11 cellular contexts compared by ENCODE assay signal in the genomic region with DNA sequence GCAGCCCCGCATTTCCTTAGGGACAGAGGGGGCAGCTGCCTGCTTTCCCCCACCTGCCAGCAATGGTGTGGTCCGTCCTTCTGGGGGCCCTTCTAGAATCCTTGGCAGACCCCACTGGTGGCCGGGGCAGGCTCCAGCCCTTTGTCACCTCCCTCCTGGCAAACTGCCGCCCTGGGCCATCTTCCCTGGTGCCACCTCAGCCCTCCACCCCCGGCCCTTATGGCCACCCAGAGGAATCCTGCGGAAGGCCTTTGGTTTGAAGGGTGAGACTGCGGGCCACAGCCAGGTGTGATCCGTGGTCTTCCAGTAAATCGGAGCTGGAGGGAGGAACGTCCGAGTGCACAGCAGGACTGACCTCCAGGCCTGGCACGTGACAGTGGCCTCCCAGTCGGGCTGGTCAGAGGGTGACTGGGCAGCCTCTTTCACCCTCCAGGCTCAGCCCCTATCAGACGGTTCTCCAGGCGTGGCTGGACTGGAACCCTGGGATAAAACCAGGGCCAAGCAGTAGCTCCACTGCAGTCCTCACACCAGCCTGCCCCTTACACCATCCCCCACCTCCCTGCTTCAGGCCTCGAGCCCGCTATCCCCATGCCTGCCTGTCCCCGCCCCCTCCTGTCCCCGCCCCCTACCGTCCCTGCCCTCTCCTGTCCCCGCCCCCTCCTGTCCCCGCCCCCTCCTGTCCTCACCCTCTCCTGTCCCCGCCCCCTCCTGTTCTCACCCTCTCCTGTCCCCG. TPM values are rescaled to one million over a fixed set of nuclear protein-coding genes. Genes with fewer than 3 reads are reported as not detected.
DNase-seq lines count a peak whose midpoint lies in the region; ATAC-seq and TF ChIP-seq lines count a peak whose summit lies in the region.
"Had no signal": no experiment of that assay in that cellular context is flagged by ENCODE, and none has a peak within 500 bp of the region (broad histone marks: within the 10 kb centered on the region; RNA-seq: fewer than 3 reads in every experiment).

No MANE protein-coding gene starts in this region.

- TF ChIP-seq CTCF in NB4 (IDR thresholded peaks at IDR 0.05; ENCODE audit: low read depth, low read length) (no peak), nephron progenitor cell (IDR thresholded peaks at IDR 0.05) (no peak), CD14-positive monocyte (IDR thresholded peaks at IDR 0.05) (no peak), progenitor cell of endocrine pancreas (IDR thresholded peaks at IDR 0.05; ENCODE audit: unreplicated experiment) (no peak)

- H3K4me1 ChIP-seq in effector memory CD4-positive, alpha-beta T cell (ENCODE audit: control insufficient read depth, insufficient read depth, low read length, poor library complexity, severe bottlenecking): peaks cover 67% of the 10 kb centered on the region
- H3K4me1 ChIP-seq: HAP-1 had no signal

- H3K27ac Mint-ChIP-seq in activated T-cell treated with anti-CD3 and anti-CD28 coated beads, Interleukin-2, amount 50 U/mL, for 24 hours: peak overlapping the region; percentile 34
- H3K27ac Mint-ChIP-seq in nephron progenitor cell (peak overlapping the region; percentile 95), CD14-positive monocyte (peak overlapping the region in 1 of 7 donors; percentile 41), progenitor cell of endocrine pancreas (no peak overlapping the region)

- no peak for ATAC-seq in GM18502 (IDR thresholded peaks at IDR 0.05; ENCODE audit: poor library complexity, unreplicated experiment)
- ATAC-seq: stimulated activated naive CD8-positive, alpha-beta T cell treated with anti-CD3 and anti-CD28 coated beads, Interleukin-15, Interleukin-2, amounts not matched to agents 100 U/mL and 50 U/mL, for 24 hours had no signal

- TF ChIP-seq POLR2A in NB4 (IDR thresholded peaks at IDR 0.05; ENCODE audit: extremely low read depth, insufficient read length): no peak

- no peaks in the 10 kb centered on the region for H3K27me3 ChIP-seq in effector memory CD4-positive, alpha-beta T cell (replicated peaks; ENCODE audit: control insufficient read depth, insufficient read depth, low read length, poor library complexity, severe bottlenecking)

- H3K4me3 ChIP-seq in NB4 (ENCODE audit: low read depth, low read length): no peak overlapping the region
- no peak overlapping the region for H3K4me3 ChIP-seq in effector memory CD4-positive, alpha-beta T cell (ENCODE audit: insufficient read depth, low read depth, low read length, poor library complexity, severe bottlenecking)
- H3K4me3 ChIP-seq: HAP-1 had no signal

- peaks cover 75% of the 10 kb centered on the region for H3K4me1 Mint-ChIP-seq in activated T-cell treated with anti-CD3 and anti-CD28 coated beads, Interleukin-2, amount 50 U/mL, for 24 hours (ENCODE audit: low read depth)
- H3K4me1 Mint-ChIP-seq in nephron progenitor cell (peaks cover 63% of the 10 kb centered on the region), CD14-positive monocyte (peaks cover 61% of the 10 kb centered on the region), progenitor cell of endocrine pancreas (ENCODE audit: low read depth) (peaks cover 23% of the 10 kb centered on the region)

- no peak for DNase-seq in activated T-cell treated with anti-CD3 and anti-CD28 coated beads, Interleukin-2, amount 50 U/mL, for 24 hours
- DNase-seq in activated T-cell treated with anti-CD3 and anti-CD28 coated beads for 4 hours (no peak), NB4 (ENCODE audit: low read depth) (peak; percentile 61), nephron progenitor cell (peak; percentile 42), CD14-positive monocyte (ENCODE audit: low spot score) (no peak), progenitor cell of endocrine pancreas (ENCODE audit: low spot score, unreplicated experiment) (no peak)
- DNase-seq in effector memory CD4-positive, alpha-beta T cell: no peak
- DNase-seq: NCI-H2227 treated with DMSO at 0.1 percent for 48 hours; stimulated activated naive CD8-positive, alpha-beta T cell treated with anti-CD3 and anti-CD28 coated beads, Interleukin-15, Interleukin-2, amounts not matched to agents 100 U/mL and 50 U/mL, for 24 hours had no signal

- no peaks in the 10 kb centered on the region for H3K36me3 Mint-ChIP-seq in activated T-cell treated with anti-CD3 and anti-CD28 coated beads, Interleukin-2, amount 50 U/mL, for 24 hours (ENCODE audit: low read depth)
- H3K36me3 Mint-ChIP-seq in nephron progenitor cell (ENCODE audit: low read depth): no peaks in the 10 kb centered on the region
- H3K36me3 Mint-ChIP-seq in CD14-positive monocyte: peaks cover 0 to 2% of the 10 kb centered on the region in 2 donors
- no peaks in the 10 kb centered on the region for H3K36me3 Mint-ChIP-seq in progenitor cell of endocrine pancreas (ENCODE audit: insufficient read depth)

- no peaks in the 10 kb centered on the region for H3K9me3 Mint-ChIP-seq in activated T-cell treated with anti-CD3 and anti-CD28 coated beads, Interleukin-2, amount 50 U/mL, for 24 hours
- no peaks in the 10 kb centered on the region for H3K9me3 Mint-ChIP-seq in nephron progenitor cell
- no peaks in the 10 kb centered on the region for H3K9me3 Mint-ChIP-seq in CD14-positive monocyte
- H3K9me3 Mint-ChIP-seq in progenitor cell of endocrine pancreas (ENCODE audit: low read depth): no peaks in the 10 kb centered on the region

- peak overlapping the region; percentile 16 for H3K27ac ChIP-seq in effector memory CD4-positive, alpha-beta T cell (ENCODE audit: insufficient read depth, low read length, poor library complexity, severe bottlenecking)

- no peak overlapping the region for H3K4me3 Mint-ChIP-seq in activated T-cell treated with anti-CD3 and anti-CD28 coated beads, Interleukin-2, amount 50 U/mL, for 24 hours
- H3K4me3 Mint-ChIP-seq in nephron progenitor cell: peak overlapping the region; percentile 18
- H3K4me3 Mint-ChIP-seq in CD14-positive monocyte: no peak overlapping the region
- no peak overlapping the region for H3K4me3 Mint-ChIP-seq in progenitor cell of endocrine pancreas (ENCODE audit: low read depth)

- no peaks in the 10 kb centered on the region for H3K9me3 ChIP-seq in effector memory CD4-positive, alpha-beta T cell (ENCODE audit: control insufficient read depth, low read length)
- H3K9me3 ChIP-seq: HAP-1 had no signal

- intact Hi-C loops in CD14-positive monocyte (cut with micrococcal nuclease): loop anchor here (10.0 kb wide), 2 partner anchors 322 to 418 kb away; a partner anchor contains a TSS

- no peaks in the 10 kb centered on the region for H3K36me3 ChIP-seq in effector memory CD4-positive, alpha-beta T cell (ENCODE audit: control insufficient read depth, insufficient read depth, low read length)
- H3K36me3 ChIP-seq: HAP-1 had no signal

- H3K27me3 Mint-ChIP-seq in activated T-cell treated with anti-CD3 and anti-CD28 coated beads, Interleukin-2, amount 50 U/mL, for 24 hours: no peaks in the 10 kb centered on the region
- H3K27me3 Mint-ChIP-seq in nephron progenitor cell (ENCODE audit: low read depth, poor library complexity) (no peaks in the 10 kb centered on the region), CD14-positive monocyte (ENCODE audit: low read depth in 3 of 3) (no peaks in the 10 kb centered on the region), progenitor cell of endocrine pancreas (no peaks in the 10 kb centered on the region)

RNA-seq across cellular contexts. Expression of a gene that starts 12.4 kb away (rescaled TPM):
- under 1 TPM; 0.39 to 0.74 TPM for polyA plus RNA-seq in CD14-positive monocyte
- 195 and 199 TPM in 2 replicates for total RNA-seq in progenitor cell of endocrine pancreas

Comparison
In these comparisons a context has a peak if more than half of its experiments do, and no peak if none do; other contexts are left out.
1. DNase-seq: peak in NB4 (single experiment) and nephron progenitor cell (single experiment); none in activated T-cell treated with anti-CD3 and anti-CD28 coated beads, Interleukin-2, amount 50 U/mL, for 24 hours (single experiment), activated T-cell treated with anti-CD3 and anti-CD28 coated beads for 4 hours (single experiment), effector memory CD4-positive, alpha-beta T cell (0 of 3), CD14-positive monocyte (single experiment) and progenitor cell of endocrine pancreas (single experiment).